Comparison of ENCODE assay signal across 31 cellular contexts in the genomic region with DNA sequence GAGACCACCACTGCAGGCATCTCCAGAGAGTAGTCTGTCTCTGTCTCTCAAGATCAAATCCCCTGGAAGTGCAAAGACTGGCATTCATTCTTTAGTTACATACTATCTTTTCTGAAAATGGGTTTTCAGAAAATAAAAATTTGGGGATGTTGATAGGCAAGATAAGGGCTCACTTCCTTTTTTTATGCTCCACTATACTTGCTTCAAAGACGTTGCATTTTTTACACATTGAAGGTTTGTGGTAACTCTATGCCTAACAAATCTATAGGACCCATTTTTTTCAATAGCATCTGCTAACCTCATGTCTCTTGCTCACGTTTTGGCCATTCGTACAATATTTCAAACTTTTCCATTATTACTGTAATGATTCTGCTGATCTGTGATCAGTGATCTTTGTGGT.
"Had no signal": no experiment of that assay in that cellular context is flagged by ENCODE, and none has a peak within 500 bp of the region (broad histone marks: within the 10 kb centered on the region; RNA-seq: fewer than 3 reads in every experiment).

No MANE protein-coding gene starts in this region.

- H3K27ac ChIP-seq: adrenal gland, body of pancreas, breast epithelium, WERI-Rb-1 had no signal

- H3K4me3 Mint-ChIP-seq: activated CD4-positive, alpha-beta memory T cell treated with anti-CD3 and anti-CD28 coated beads, Interleukin-2, amount 10 ng/mL, durations not matched to agents 7 days and 5 days; activated CD8-positive, alpha-beta memory T cell treated with anti-CD3 and anti-CD28 coated beads, Interleukin-2, amount 10 ng/mL, durations not matched to agents 7 days and 5 days; activated T-cell treated with anti-CD3 and anti-CD28 coated beads, Interleukin-2, amount 50 U/mL, for 72 hours; activated T-helper 17 cell treated with anti-CD3 and anti-CD28 coated beads, Interleukin-2, amount 50 U/mL, for 72 hours had no signal

- H3K27me3 Mint-ChIP-seq: activated CD4-positive, alpha-beta memory T cell treated with anti-CD3 and anti-CD28 coated beads, Interleukin-2, amount 10 ng/mL, durations not matched to agents 7 days and 5 days; activated CD8-positive, alpha-beta memory T cell treated with anti-CD3 and anti-CD28 coated beads, Interleukin-2, amount 10 ng/mL, durations not matched to agents 7 days and 5 days; activated T-helper 17 cell treated with anti-CD3 and anti-CD28 coated beads, Interleukin-2, amount 50 U/mL, for 72 hours had no signal

- H3K27ac Mint-ChIP-seq: activated CD4-positive, alpha-beta memory T cell treated with anti-CD3 and anti-CD28 coated beads, Interleukin-2, amount 10 ng/mL, durations not matched to agents 7 days and 5 days; activated CD8-positive, alpha-beta memory T cell treated with anti-CD3 and anti-CD28 coated beads, Interleukin-2, amount 10 ng/mL, durations not matched to agents 7 days and 5 days; activated T-cell treated with anti-CD3 and anti-CD28 coated beads, Interleukin-2, amount 50 U/mL, for 72 hours; activated T-helper 17 cell treated with anti-CD3 and anti-CD28 coated beads, Interleukin-2, amount 50 U/mL, for 72 hours had no signal

- H3K4me1 Mint-ChIP-seq: activated CD4-positive, alpha-beta memory T cell treated with anti-CD3 and anti-CD28 coated beads, Interleukin-2, amount 10 ng/mL, durations not matched to agents 7 days and 5 days; activated T-helper 17 cell treated with anti-CD3 and anti-CD28 coated beads, Interleukin-2, amount 50 U/mL, for 72 hours had no signal

- H3K4me1 ChIP-seq: adrenal gland, body of pancreas, breast epithelium had no signal

- DNase-seq: activated CD4-positive, alpha-beta memory T cell treated with anti-CD3 and anti-CD28 coated beads, Interleukin-2, amount 10 ng/mL, durations not matched to agents 7 days and 5 days; activated CD4-positive, alpha-beta T cell treated with anti-CD3 and anti-CD28 coated beads for 1 hour; activated CD4-positive, alpha-beta T cell treated with anti-CD3 and anti-CD28 coated beads for 48 hours; activated CD4-positive, CD25-positive, alpha-beta regulatory T cell; activated CD8-positive, alpha-beta memory T cell treated with anti-CD3 and anti-CD28 coated beads for 24 hours; activated CD8-positive, alpha-beta memory T cell treated with anti-CD3 and anti-CD28 coated beads, Interleukin-2, amount 10 ng/mL, durations not matched to agents 7 days and 5 days; activated CD8-positive, alpha-beta memory T cell treated with anti-CD3 and anti-CD28 coated beads, Interleukin-2, amount 50 U/mL, for 48 hours; activated effector memory CD4-positive, alpha-beta T cell treated with anti-CD3 and anti-CD28 coated beads, Interleukin-2, amount 50 U/mL, for 16 hours; activated naive CD4-positive, alpha-beta T cell; activated naive CD4-positive, alpha-beta T cell treated with anti-CD3 and anti-CD28 coated beads, Interleukin-2, amount 50 U/mL, for 16 hours; activated T-cell treated with anti-CD3 and anti-CD28 coated beads, Interleukin-2, amount 50 U/mL, for 72 hours; adrenal gland; body of pancreas; cerebellar nuclear complex; NCI-H1092 treated with DMSO at 0.1 percent for 48 hours; NCI-H146; NCI-H187; NCI-H2029 treated with DMSO at 0.1 percent for 48 hours; NCI-H2107; NCI-H2171; NCI-H510A; NCI-H526; NCI-H748 treated with DMSO at 0.1 percent for 48 hours; NK-92 treated with Interleukin-12 subunit alpha and Interleukin-12 subunit beta, amount 100 ng/mL, for 24 hours; Right ventricle myocardium superior; T1000 had no signal

- H3K9me3 ChIP-seq: adrenal gland had no signal

- H3K36me3 ChIP-seq: adrenal gland, breast epithelium, WERI-Rb-1 had no signal

- FAIRE-seq: astrocyte, K562 had no signal

- H3K27me3 ChIP-seq: adrenal gland, body of pancreas, breast epithelium had no signal

- H3K4me3 ChIP-seq: adrenal gland, body of pancreas, breast epithelium, K562 had no signal

- ATAC-seq: activated CD8-positive, alpha-beta memory T cell treated with anti-CD3 and anti-CD28 coated beads, Interleukin-2, amount 10 ng/mL, durations not matched to agents 7 days and 5 days; activated T-cell treated with anti-CD3 and anti-CD28 coated beads, Interleukin-2, amount 50 U/mL, for 72 hours; activated T-helper 17 cell treated with anti-CD3 and anti-CD28 coated beads, Interleukin-2, amount 50 U/mL, for 72 hours; body of pancreas; K562 had no signal
